ENCODE assay signal across 21 cellular contexts in genomic region chr20:33578510-33578909, GRCh38.
DNase-seq lines count a peak whose midpoint lies in the region; ATAC-seq, FAIRE-seq and TF ChIP-seq lines count a peak whose summit lies in the region.
"Had no signal": no experiment of that assay in that cellular context is flagged by ENCODE, and none has a peak within 500 bp of the region (broad histone marks: within the 10 kb centered on the region; RNA-seq: fewer than 3 reads in every experiment).

No MANE protein-coding gene starts in this region.

- H3K27me3 ChIP-seq in ascending aorta = no peaks in the 10 kb centered on the region
- H3K27me3 ChIP-seq: BLaER1 treated with 17β-estradiol and CSF1 and Interleukin-3, amounts not matched to agents 10 nM and 100 nM; esophagus muscularis mucosa had no signal

- no peaks in the 10 kb centered on the region for H3K9me3 ChIP-seq in ascending aorta
- H3K9me3 ChIP-seq: BLaER1 treated with 17β-estradiol and CSF1 and Interleukin-3, amounts not matched to agents 10 nM and 100 nM; esophagus muscularis mucosa had no signal

- DNase-seq in AG08396 (ENCODE audit: low spot score) (peak; percentile 10), GM04503 (ENCODE audit: low read depth) (peak; percentile 37), fibroblast of the conjunctiva (ENCODE audit: low read depth) (peak; percentile 86), MV-4-11 (lab: John Stamatoyannopoulos, UW) (no peak), ascending aorta (ENCODE audit: low spot score in 2 of 2) (no peak), frontal cortex (ENCODE audit: low spot score in 2 of 2) (no peak), OCI-M2 (lab: John Stamatoyannopoulos, UW; ENCODE audit: unreplicated experiment) (no peak)
- DNase-seq: activated B cell treated with CpG ODN at 0.5 μM for 24 hours; activated CD8-positive, alpha-beta memory T cell treated with anti-CD3 and anti-CD28 coated beads for 24 hours; activated naive CD8-positive, alpha-beta T cell treated with anti-CD3 and anti-CD28 coated beads, Interleukin-2, amount 10 ng/mL, durations not matched to agents 7 days and 5 days; central memory CD4-positive, alpha-beta T cell; effector CD4-positive, alpha-beta T cell; GF-D8; NCI-H1417 treated with DMSO at 0.1 percent for 48 hours; small intestine; stimulated activated CD4-positive, alpha-beta T cell treated with anti-CD3 and anti-CD28 coated beads, Interleukin-4, amount 100 ng/mL, for 24 hours had no signal

- no peak overlapping the region for H3K27ac ChIP-seq in ascending aorta
- H3K27ac ChIP-seq: BLaER1 treated with 17β-estradiol and CSF1 and Interleukin-3, amounts not matched to agents 10 nM and 100 nM; esophagus muscularis mucosa had no signal

- H3K4me3 ChIP-seq in ascending aorta = no peak overlapping the region
- H3K4me3 ChIP-seq: BLaER1 treated with 17β-estradiol and CSF1 and Interleukin-3, amounts not matched to agents 10 nM and 100 nM; esophagus muscularis mucosa had no signal

- intact Hi-C loops in ascending aorta (cut with DNase I) = no loop called here

- H3K4me1 ChIP-seq in ascending aorta = peaks cover 0 to 2% of the 10 kb centered on the region in 2 donors

- H3K36me3 ChIP-seq in ascending aorta = no peaks in the 10 kb centered on the region
- H3K36me3 ChIP-seq: esophagus muscularis mucosa had no signal

- TF ChIP-seq CTCF in ascending aorta (IDR thresholded peaks at IDR 0.05) = no peak

- peak; percentile 88 for ATAC-seq in SK-N-SH treated with all-trans-retinoic acid at 6 μM for 48 hours
- ATAC-seq: natural killer cell treated with Interleukin-12 subunit alpha and Interleukin-12 subunit beta and Interleukin-15 and Interleukin-18, amount 100 ng/mL, for 72 hours had no signal

- no peak for FAIRE-seq in frontal cortex (lab: Jason Lieb, UNC)
- FAIRE-seq: D721Med, small intestine had no signal

TF ChIP-seq in SK-N-SH treated with all-trans-retinoic acid at 6 μM for 48 hours, 23 proteins besides CTCF, POLR2A, EP300 and RAD21:
- TF ChIP-seq PPARA (CRISPR knock-in tag; IDR thresholded peaks at IDR 0.05; ENCODE audit: borderline replicate concordance) (no peak), TSHZ2 (CRISPR knock-in tag; IDR thresholded peaks at IDR 0.05) (peak; percentile 89; the same call in 1 of the 2 replicates), ZNF70 (CRISPR knock-in tag; IDR thresholded peaks at IDR 0.05) (peak; percentile 61; the same call in 1 of the 2 replicates), ZFP3 (CRISPR knock-in tag; IDR thresholded peaks at IDR 0.05) (no peak), TCF4 (CRISPR knock-in tag; IDR thresholded peaks at IDR 0.05; ENCODE audit: borderline replicate concordance) (peak; percentile 91)

Comparison
In these comparisons a context has a peak if more than half of its experiments do, and no peak if none do; other contexts are left out.
1. DNase-seq: peak in AG08396 (single experiment), GM04503 (single experiment) and fibroblast of the conjunctiva (single experiment); none in MV-4-11 (single experiment), ascending aorta (0 of 2), frontal cortex (0 of 2) and OCI-M2 (single experiment).